In the genomic region with DNA sequence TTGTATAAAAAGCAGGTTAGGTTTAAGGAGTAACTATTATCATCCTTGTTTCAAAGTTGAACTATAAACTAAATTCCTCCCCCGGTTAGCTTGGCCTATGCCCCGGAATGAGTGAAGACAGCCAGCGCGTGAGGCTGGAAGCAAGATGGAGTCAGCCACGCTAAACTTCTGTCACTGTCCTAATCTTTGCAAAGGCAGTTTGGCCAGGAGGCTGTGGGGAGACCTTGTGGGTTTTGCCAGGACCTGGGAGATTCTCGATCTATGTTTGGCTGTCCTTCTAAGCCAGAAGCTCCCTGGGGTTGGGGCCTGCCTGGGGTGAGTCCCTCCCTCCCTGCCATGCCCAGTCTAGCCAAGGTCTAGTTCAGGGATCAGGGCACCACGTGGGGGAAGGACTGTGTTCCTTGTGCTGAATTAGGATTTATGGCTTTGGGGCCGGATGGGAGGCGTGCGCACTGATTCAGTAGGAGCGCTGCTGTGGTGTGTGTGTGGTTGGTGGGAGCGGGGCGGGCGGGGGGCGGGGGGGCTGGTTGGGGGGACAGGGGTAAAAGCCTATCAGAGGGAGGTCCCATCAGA, we compare ENCODE assay signal across 8 cellular contexts. TPM values are rescaled to one million over a fixed set of nuclear protein-coding genes. Genes with fewer than 3 reads are reported as not detected.
A peak's percentile ranks its signal among the peaks of the same experiment; 100 is the strongest.
DNase-seq lines count a peak whose midpoint lies in the region; ATAC-seq and TF ChIP-seq lines count a peak whose summit lies in the region.

No MANE protein-coding gene starts in this region.

- TF ChIP-seq POLR2A in adrenal gland (IDR thresholded peaks at IDR 0.05) = peak in 1 of 2 donors; percentile 62

- H3K9me3 ChIP-seq in adrenal gland (replicated peaks in 1 of 3) = no peaks in the 10 kb centered on the region
- H3K9me3 ChIP-seq in iPS-18a (ENCODE audit: control insufficient read depth, low read depth, low read length) = no peaks in the 10 kb centered on the region

- H3K4me1 ChIP-seq in adrenal gland (replicated peaks in 1 of 2) (peaks cover 21 to 22% of the 10 kb centered on the region in 2 donors), iPS-18a (ENCODE audit: control insufficient read depth, low read depth, low read length) (peaks cover 4% of the 10 kb centered on the region)

- peak overlapping the region; percentile 67 for H3K9ac ChIP-seq in iPS-18a (ENCODE audit: low read length)

- DNase-seq in NCI-H82 (lab: John Stamatoyannopoulos, UW) = peak; percentile 89
- peak; percentile 86 to 97 (median 94) for DNase-seq in adrenal gland
- DNase-seq in stimulated activated CD4-positive, alpha-beta T cell treated with anti-CD3 and anti-CD28 coated beads, Interleukin-4, amount 100 ng/mL, for 1 hour = peak; percentile 28
- no peak for DNase-seq in DMS153 (lab: John Stamatoyannopoulos, UW)

- H3K27ac ChIP-seq in C4-2B = peak overlapping the region; percentile 73; the same call in 1 of the 2 replicates
- H3K27ac ChIP-seq in adrenal gland = peak overlapping the region; percentile 83 to 96 (median 92)
- no peak overlapping the region for H3K27ac ChIP-seq in iPS-18a (ENCODE audit: low read length)

- no peak for ATAC-seq in GM21515 (IDR thresholded peaks at IDR 0.05; ENCODE audit: unreplicated experiment)
- ATAC-seq in GM19351 (IDR thresholded peaks at IDR 0.05; ENCODE audit: unreplicated experiment) = no peak

- H3K36me3 ChIP-seq in adrenal gland (replicated peaks in 1 of 2) = no peaks in the 10 kb centered on the region
- no peaks in the 10 kb centered on the region for H3K36me3 ChIP-seq in iPS-18a (ENCODE audit: control insufficient read depth, low read depth, low read length)

- H3K4me3 ChIP-seq in adrenal gland (peak overlapping the region in 2 of 4 donors; percentile 86 to 89), iPS-18a (ENCODE audit: low read length) (peak overlapping the region; percentile 56)

- WGBS in adrenal gland, 4 donors = 10 to 32% (median 14%) methylated on average over 10 to 15 of the region's 15 CpGs

- no peak for TF ChIP-seq CTCF in C4-2B (conservative IDR thresholded peaks at IDR 0.05)
- TF ChIP-seq CTCF in adrenal gland (IDR thresholded peaks at IDR 0.05) = no peak

- H3K27me3 ChIP-seq in adrenal gland (no peaks in the 10 kb centered on the region), iPS-18a (ENCODE audit: control insufficient read depth, insufficient read depth, low read length) (no peaks in the 10 kb centered on the region)

- intact Hi-C loops in adrenal gland (cut with DNase I) = no loop called here

RNA-seq across cellular contexts. Expression of gene GTF2IRD1, which starts 0.9 kb away (rescaled TPM):
- 10 to 100 TPM; 19.7 to 41.3 (median 25.5) TPM for total RNA-seq in adrenal gland
- polyA plus RNA-seq in adrenal gland = 10 to 100 TPM; 20.5 to 28.0 (median 27.8) TPM
